2 cellular contexts compared by ENCODE assay signal in genomic region chr6:33319939-33320314, GRCh38.
TF ChIP-seq lines count a peak whose summit lies in the region.

No MANE protein-coding gene starts in this region.

TF ChIP-seq in HCT116, 20 proteins besides CTCF, POLR2A, EP300 and RAD21:
- no peak for TF ChIP-seq EGR1 (IDR thresholded peaks at IDR 0.05; ENCODE audit: low read depth)
- no peak for TF ChIP-seq SP1 (IDR thresholded peaks at IDR 0.05; ENCODE audit: low read depth)
- no peak for TF ChIP-seq EZH2 (IDR thresholded peaks at IDR 0.05)
- no peak for TF ChIP-seq ZNF274 (IDR thresholded peaks at IDR 0.05; ENCODE audit: low read depth, low read length)
- no peak for TF ChIP-seq MAX (IDR thresholded peaks at IDR 0.05)
- no peak for TF ChIP-seq REST (IDR thresholded peaks at IDR 0.05; ENCODE audit: low read depth)
- no peak for TF ChIP-seq CEBPB (IDR thresholded peaks at IDR 0.05; ENCODE audit: low read depth)
- no peak for TF ChIP-seq CBX3 (IDR thresholded peaks at IDR 0.05; ENCODE audit: low read depth)
- TF ChIP-seq JUND (IDR thresholded peaks at IDR 0.05): no peak
- no peak for TF ChIP-seq FOSL1 (IDR thresholded peaks at IDR 0.05; ENCODE audit: low read depth)
- no peak for TF ChIP-seq ZBTB33 (IDR thresholded peaks at IDR 0.05; ENCODE audit: extremely low read depth, insufficient replicate concordance, low read length)
- TF ChIP-seq SRF (IDR thresholded peaks at IDR 0.05; ENCODE audit: low read depth): no peak
- TF ChIP-seq ATF3 (IDR thresholded peaks at IDR 0.05): no peak
- TF ChIP-seq POLR2AphosphoS5 (IDR thresholded peaks at IDR 0.05; ENCODE audit: low read depth, low read length): no peak
- no peak for TF ChIP-seq ELF1 (IDR thresholded peaks at IDR 0.05; ENCODE audit: borderline replicate concordance, low read depth)
- TF ChIP-seq YY1 (IDR thresholded peaks at IDR 0.05; ENCODE audit: extremely low read depth, insufficient replicate concordance, low read depth, low read length): no peak
TF ChIP-seq in HCT116: peak in this region for 0.

TF ChIP-seq in GM12878, 131 proteins besides CTCF, POLR2A, EP300 and RAD21:
- TF ChIP-seq SPI1 (IDR thresholded peaks at IDR 0.05; ENCODE audit: borderline replicate concordance, insufficient read depth, low read depth, low read length): no peak
- TF ChIP-seq SMC3 (IDR thresholded peaks at IDR 0.05; ENCODE audit: borderline replicate concordance, low read length): no peak
- TF ChIP-seq SREBF1 (IDR thresholded peaks at IDR 0.05; ENCODE audit: low read length): no peak
- TF ChIP-seq USF1 (IDR thresholded peaks at IDR 0.05; ENCODE audit: borderline replicate concordance, extremely low read length, insufficient read depth, low read depth, low read length): no peak
- TF ChIP-seq NR2C1 (IDR thresholded peaks at IDR 0.05): no peak
- TF ChIP-seq ZNF207 (IDR thresholded peaks at IDR 0.05; ENCODE audit: borderline replicate concordance): no peak
- no peak for TF ChIP-seq SKIL (IDR thresholded peaks at IDR 0.05; ENCODE audit: low read depth, poor library complexity, severe bottlenecking)
- no peak for TF ChIP-seq ZBTB33 (IDR thresholded peaks at IDR 0.05)
- TF ChIP-seq FOXK2 (IDR thresholded peaks at IDR 0.05): no peak
- TF ChIP-seq PML (IDR thresholded peaks at IDR 0.05; ENCODE audit: low read length): no peak
TF ChIP-seq in GM12878: peak in this region for 0.
